Comparison of ENCODE assay signal across 13 cellular contexts in the genomic region with DNA sequence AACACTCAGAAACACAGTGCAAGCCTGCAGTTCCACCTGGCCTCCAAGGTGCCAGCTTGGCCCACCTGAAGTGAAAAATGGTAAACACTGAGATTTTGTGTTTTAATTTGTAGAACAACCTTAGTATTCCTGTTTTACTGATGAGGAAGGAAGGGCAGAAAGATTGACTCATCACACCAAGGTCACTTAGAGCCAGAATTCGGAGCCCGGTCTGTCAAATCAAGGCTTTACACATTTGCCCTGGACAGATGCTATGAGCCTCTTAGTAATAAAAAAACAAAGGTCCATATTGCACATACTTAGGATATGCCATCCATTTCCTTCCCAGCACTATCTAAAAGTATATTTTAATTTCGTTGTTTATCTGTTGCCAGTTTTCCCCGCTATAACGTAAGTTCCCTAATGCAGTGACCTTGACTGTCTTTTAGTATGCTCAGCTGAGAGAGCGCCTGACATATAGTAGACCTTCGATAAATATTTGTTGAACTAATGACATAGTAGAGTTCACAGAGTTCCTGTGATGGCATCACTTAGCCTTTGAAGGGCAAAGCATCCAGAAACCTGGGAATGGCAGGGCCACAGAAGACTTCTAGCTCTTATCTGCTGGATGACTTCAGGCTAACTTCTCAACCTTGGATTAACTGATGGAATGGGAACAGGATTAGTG. TPM values are rescaled to one million over a fixed set of nuclear protein-coding genes. Genes with fewer than 3 reads are reported as not detected.
DNase-seq lines count a peak whose midpoint lies in the region; ATAC-seq and TF ChIP-seq lines count a peak whose summit lies in the region.
"Had no signal": no experiment of that assay in that cellular context is flagged by ENCODE, and none has a peak within 500 bp of the region (broad histone marks: within the 10 kb centered on the region; RNA-seq: fewer than 3 reads in every experiment).

No MANE protein-coding gene starts in this region.

- no peak overlapping the region for H3K9ac ChIP-seq in SK-N-MC (ENCODE audit: insufficient read length)

- H3K4me3 ChIP-seq in SK-N-MC: no peak overlapping the region
- no peak overlapping the region for H3K4me3 ChIP-seq in foreskin fibroblast (ENCODE audit: low read depth in 1 of 2, low read length in 2 of 2)
- H3K4me3 ChIP-seq in spleen: no peak overlapping the region
- no peak overlapping the region for H3K4me3 ChIP-seq in lower lobe of right lung
- H3K4me3 ChIP-seq: transverse colon had no signal

- no peaks in the 10 kb centered on the region for H3K9me3 ChIP-seq in SK-N-MC (ENCODE audit: low read depth, low read length)
- H3K9me3 ChIP-seq in spleen: no peaks in the 10 kb centered on the region
- H3K9me3 ChIP-seq in lower lobe of right lung: no peaks in the 10 kb centered on the region
- H3K9me3 ChIP-seq: transverse colon had no signal

- H3K27me3 ChIP-seq in spleen (replicated peaks in 1 of 7) (no peaks in the 10 kb centered on the region), lower lobe of right lung (ENCODE audit: low read depth) (no peaks in the 10 kb centered on the region)
- H3K27me3 ChIP-seq: transverse colon had no signal

- intact Hi-C loops in spleen (cut with DNase I; ENCODE audit: low total_unique reads) (no loop called here), posterior cingulate gyrus (cut with DNase I) (no loop called here), lower lobe of right lung (cut with DNase I) (no loop called here)

- H3K36me3 ChIP-seq in SK-N-MC (ENCODE audit: insufficient read depth, low read length): peaks cover 38% of the 10 kb centered on the region
- H3K36me3 ChIP-seq in spleen: peaks cover 3 to 65% (median 34%) of the 10 kb centered on the region in 6 donors
- H3K36me3 ChIP-seq in lower lobe of right lung: peaks cover 43% of the 10 kb centered on the region

- TF ChIP-seq CTCF in foreskin fibroblast (IDR thresholded peaks at IDR 0.05; ENCODE audit: low read depth, low read length) (no peak), spleen (IDR thresholded peaks at IDR 0.05 in 8 of 11, conservative IDR thresholded peaks at IDR 0.05 in 3 of 11) (no peak), lower lobe of right lung (IDR thresholded peaks at IDR 0.05) (no peak)

- TF ChIP-seq POLR2A in spleen (IDR thresholded peaks at IDR 0.05): no peak

- peak overlapping the region; percentile 58 for H3K27ac ChIP-seq in SK-N-MC
- peak overlapping the region; percentile 19 to 72 (median 54) for H3K27ac ChIP-seq in spleen
- H3K27ac ChIP-seq in lower lobe of right lung: no peak overlapping the region

- peak; percentile 30 for DNase-seq in activated CD8-positive, alpha-beta memory T cell treated with anti-CD3 and anti-CD28 coated beads, Interleukin-2, amount 50 U/mL, for 48 hours
- DNase-seq in activated CD8-positive, alpha-beta memory T cell treated with anti-CD3 and anti-CD28 coated beads, Interleukin-2, amount 50 U/mL, for 4 hours: no peak
- no peak for DNase-seq in SK-N-MC (ENCODE audit: low read depth, low spot score)
- DNase-seq in foreskin fibroblast: peak; percentile 50 to 68
- DNase-seq in spleen: no peak
- DNase-seq in posterior cingulate gyrus: no peak
- DNase-seq in NCI-H1417 treated with DMSO at 0.1 percent for 48 hours (lab: John Stamatoyannopoulos, UW): no peak
- DNase-seq in lower lobe of right lung: no peak
- DNase-seq: activated CD8-positive, alpha-beta memory T cell treated with anti-CD3 and anti-CD28 coated beads for 24 hours; NCI-H446 treated with DMSO at 0.1 percent for 48 hours; T-helper 9 cell; transverse colon had no signal

- H3K4me1 ChIP-seq in spleen (peaks cover 0 to 48% (median 23%) of the 10 kb centered on the region in 6 donors), lower lobe of right lung (peaks cover 22% of the 10 kb centered on the region)

- no peak for ATAC-seq in lower lobe of right lung

- WGBS in spleen, 5 donors: 61 to 74% (median 68%) methylated on average over 7 of the region's 7 CpGs

RNA-seq across cellular contexts. Expression of a gene that starts 7.2 kb away (rescaled TPM):
- total RNA-seq in spleen (10 to 100 TPM; 11.6 to 28.0 (median 19.6) TPM), lower lobe of right lung (8.3 TPM)
- 10 to 100 TPM in 2 of 3 donors, 1 to 10 TPM in 1; 3.8 to 25.7 (median 10.2) TPM for polyA plus RNA-seq in spleen

RNA-seq across cellular contexts. Expression of a gene that starts 37.1 kb away (rescaled TPM):
- total RNA-seq in spleen (100 to 1,000 TPM; 232 to 331 (median 259) TPM), lower lobe of right lung (210 TPM)
- polyA plus RNA-seq in spleen: 10 to 100 TPM; 37.0 to 56.7 (median 49.0) TPM

RNA-seq across cellular contexts. Expression of a gene that starts 46.2 kb away (rescaled TPM):
- total RNA-seq in spleen (10 to 100 TPM; 10.4 to 21.7 (median 12.2) TPM), lower lobe of right lung (3.6 TPM)
- polyA plus RNA-seq in spleen: 1 to 10 TPM; 2.6 to 8.3 (median 3.8) TPM
- total RNA-seq: A673 had no signal

Comparison
In these comparisons a context has a peak if more than half of its experiments do, and no peak if none do; other contexts are left out.
1. DNase-seq: peak in activated CD8-positive, alpha-beta memory T cell treated with anti-CD3 and anti-CD28 coated beads, Interleukin-2, amount 50 U/mL, for 48 hours (single experiment) and foreskin fibroblast (2 of 2); none in activated CD8-positive, alpha-beta memory T cell treated with anti-CD3 and anti-CD28 coated beads, Interleukin-2, amount 50 U/mL, for 4 hours (single experiment), SK-N-MC (single experiment), spleen (single experiment), posterior cingulate gyrus (0 of 10), NCI-H1417 treated with DMSO at 0.1 percent for 48 hours (single experiment) and lower lobe of right lung (single experiment).